In the genomic region with DNA sequence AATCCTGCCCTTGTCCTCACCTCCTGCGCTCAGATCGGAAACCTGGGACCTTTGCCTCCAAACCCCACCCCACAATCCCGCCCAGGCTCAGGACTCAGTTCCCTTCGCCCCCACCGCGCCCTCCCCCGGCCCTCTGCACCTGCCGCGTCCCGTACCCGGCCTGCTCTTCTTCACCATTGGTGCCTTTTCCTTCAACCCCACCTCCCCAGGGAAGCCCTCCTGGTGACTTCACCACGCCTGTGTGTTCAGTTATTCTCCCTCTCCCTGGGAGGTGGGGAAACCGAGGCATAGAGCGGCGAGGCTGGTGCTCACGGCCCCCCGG, we compare ENCODE assay signal across 11 cellular contexts. TPM values are rescaled to one million over a fixed set of nuclear protein-coding genes. Genes with fewer than 3 reads are reported as not detected.
DNase-seq lines count a peak whose midpoint lies in the region; ATAC-seq and TF ChIP-seq lines count a peak whose summit lies in the region.
"Had no signal": no experiment of that assay in that cellular context is flagged by ENCODE, and none has a peak within 500 bp of the region (broad histone marks: within the 10 kb centered on the region; RNA-seq: fewer than 3 reads in every experiment).

No MANE protein-coding gene starts in this region.

- in situ Hi-C loops in HAP-1 (cut with MboI; ENCODE audit: low sequenced_read_pairs), result loop anchor here (10.0 kb wide), 1 partner anchor 93 kb away; no protein-coding TSS in a partner anchor

- H3K27me3 ChIP-seq in Caco-2 (replicated peaks; ENCODE audit: control insufficient read depth, insufficient read depth, low read length), result no peaks in the 10 kb centered on the region
- peaks cover 23% of the 10 kb centered on the region for H3K27me3 ChIP-seq in HAP-1 (ENCODE audit: low read depth)

- DNase-seq in Caco-2, result no peak
- DNase-seq in HAP-1 (ENCODE audit: low spot score in 2 of 2), result peak in 1 of 2 experiments; percentile 53
- DNase-seq in SK-N-MC (ENCODE audit: low read depth, low spot score), result no peak
- no peak for DNase-seq in C1 segment of cervical spinal cord (lab: John Stamatoyannopoulos, UW)
- DNase-seq in SK-N-DZ (ENCODE audit: low spot score), result no peak
- DNase-seq: brain microvascular endothelial cell, NCI-H1048, sigmoid colon had no signal

- peak overlapping the region; percentile 37 for H3K4me3 Mint-ChIP-seq in Caco-2 (ENCODE audit: unreplicated experiment)

- no peak overlapping the region for H3K27ac Mint-ChIP-seq in Caco-2 (ENCODE audit: unreplicated experiment)

- BruUV-seq in Caco-2 (replicated peaks; lab: Mats Ljungman, UMichigan), result no TSS peak

- H3K36me3 ChIP-seq in Caco-2 (ENCODE audit: control insufficient read depth, insufficient read depth, low read length) (no peaks in the 10 kb centered on the region), HAP-1 (replicated peaks) (no peaks in the 10 kb centered on the region), SK-N-MC (ENCODE audit: insufficient read depth, low read length) (no peaks in the 10 kb centered on the region)
- H3K36me3 ChIP-seq: brain microvascular endothelial cell, sigmoid colon had no signal

- peaks cover 9% of the 10 kb centered on the region for H3K27me3 Mint-ChIP-seq in Caco-2 (ENCODE audit: insufficient read depth, unreplicated experiment)

- H3K9me3 ChIP-seq in Caco-2 (no peaks in the 10 kb centered on the region), HAP-1 (no peaks in the 10 kb centered on the region), SK-N-MC (ENCODE audit: low read depth, low read length) (no peaks in the 10 kb centered on the region)
- H3K9me3 ChIP-seq: sigmoid colon had no signal

- intact Hi-C loops in Caco-2 (cut with micrococcal nuclease; ENCODE audit: unreplicated experiment), result loop anchor here (1.0 to 10.0 kb wide), 4 partner anchors 65 to 124 kb away; no protein-coding TSS in a partner anchor

- POLR2A ChIA-PET in Caco-2 (lab: Charles Lee), result no interaction called here

- no peak for TF ChIP-seq CTCF in Caco-2 (IDR thresholded peaks at IDR 0.05; ENCODE audit: insufficient read depth in 1 of 2, low read depth in 1 of 2, low read length in 1 of 2, severe bottlenecking in 1 of 2, unreplicated experiment in 1 of 2)

- no peak overlapping the region for H3K9ac ChIP-seq in SK-N-MC (ENCODE audit: insufficient read length)

- no peaks in the 10 kb centered on the region for H3K9me3 Mint-ChIP-seq in Caco-2 (ENCODE audit: unreplicated experiment)

- H3K27ac ChIP-seq in SK-N-MC, result no peak overlapping the region
- H3K27ac ChIP-seq: brain microvascular endothelial cell, sigmoid colon had no signal

- H3K4me1 ChIP-seq in Caco-2 (no peaks in the 10 kb centered on the region), HAP-1 (peaks cover 12% of the 10 kb centered on the region)

- CTCF ChIA-PET in Caco-2 (lab: Charles Lee), result interaction anchor here (1.0 to 1.6 kb wide), 5 partner anchors 11 to 111 kb away, joined by 4 to 13 read pairs (median 6); partner anchors contain the start of gene UQCR11

- peak overlapping the region; percentile 48 for H3K4me3 ChIP-seq in Caco-2 (ENCODE audit: low read depth, low read length)
- peak overlapping the region; percentile 28 for H3K4me3 ChIP-seq in HAP-1
- H3K4me3 ChIP-seq in SK-N-MC, result peak overlapping the region; percentile 78
- H3K4me3 ChIP-seq in iPS-11a (ENCODE audit: low read depth, low read length), result peak overlapping the region; percentile 13

- H3K36me3 Mint-ChIP-seq in Caco-2 (ENCODE audit: insufficient read depth, unreplicated experiment), result no peaks in the 10 kb centered on the region

- ATAC-seq in HG03159 (IDR thresholded peaks at IDR 0.05; ENCODE audit: unreplicated experiment), result no peak
- ATAC-seq in HG02970 (IDR thresholded peaks at IDR 0.05; ENCODE audit: low FRiP score, unreplicated experiment), result no peak

- no peaks in the 10 kb centered on the region for H3K4me1 Mint-ChIP-seq in Caco-2 (ENCODE audit: low read depth, unreplicated experiment)

RNA-seq across cellular contexts. Expression of gene TCF3, which starts 19.3 kb away (rescaled TPM):
- total RNA-seq in Caco-2 (2022), result 147 and 162 TPM in 2 replicates
- 200 and 201 TPM in 2 replicates for polyA plus RNA-seq in SK-N-DZ (2014; cell fraction: cytosol; rRNA removed)
- polyA plus RNA-seq in SK-N-DZ (2014; cell fraction: nucleus; rRNA removed), result 331 and 334 TPM in 2 replicates

Comparison
In these comparisons a context has a peak if more than half of its experiments do, and no peak if none do; other contexts are left out.
1. H3K4me3 ChIP-seq: peak in every context shown above with its lines; median percentile 78 in SK-N-MC; 48 in Caco-2; 28 in HAP-1; 13 in iPS-11a.